In genomic region chr10:102245101-102245931, GRCh38 we compare ENCODE assay signal across 8 cellular contexts.
DNase-seq lines count a peak whose midpoint lies in the region; ATAC-seq lines count a peak whose summit lies in the region.

TSS of gene GBF1 (plus strand) at chr10:102245532. CDS start at chr10:102258939, 13,407 bp downstream.

- DNase-seq in C1 segment of cervical spinal cord (lab: John Stamatoyannopoulos, UW) (peak; percentile 65 to 99 (median 93)), NCI-H748 treated with DMSO at 0.1 percent for 48 hours (lab: John Stamatoyannopoulos, UW) (peak; percentile 96), dedifferentiated amniotic fluid mesenchymal stem cell (ENCODE audit: extremely low spot score) (peak; percentile 100), left kidney (ENCODE audit: low read depth, low spot score) (peak; percentile 100)
- DNase-seq in activated CD4-positive, alpha-beta T cell treated with anti-CD3 and anti-CD28 coated beads, Interleukin-2, amount 50 U/mL, for 24 hours (ENCODE audit: low read depth in 1 of 2, low spot score in 1 of 2) = peak; percentile 71 to 87
- DNase-seq in stimulated activated CD4-positive, alpha-beta T cell treated with anti-CD3 and anti-CD28 coated beads, Interleukin-2, amount 100 ng/mL, for 24 hours = peak; percentile 85 to 86

- ATAC-seq in GM19372 (IDR thresholded peaks at IDR 0.05; ENCODE audit: low read depth, unreplicated experiment) (peak; percentile 84), HG03558 (IDR thresholded peaks at IDR 0.05; ENCODE audit: extremely low read depth, unreplicated experiment) (peak; percentile 90)

Comparison
In these comparisons a context has a peak if more than half of its experiments do, and no peak if none do; other contexts are left out.
1. Peak in every context shown above with its lines: DNase-seq and ATAC-seq.